Comparison of ENCODE assay signal across 8 cellular contexts in genomic region chr10:11165591-11166543, GRCh38.
DNase-seq lines count a peak whose midpoint lies in the region; ATAC-seq and TF ChIP-seq lines count a peak whose summit lies in the region.

No MANE protein-coding gene starts in this region.

- DNase-seq in AG04449 (ENCODE audit: low read depth, low spot score) (no peak), SIG-M5 treated with dmso at 0.1 percent for 504 hours (lab: John Stamatoyannopoulos, UW; ENCODE audit: unreplicated experiment) (peak; percentile 82), adipocyte (ENCODE audit: low read depth) (no peak), 8988T (no peak)
- DNase-seq in stimulated activated CD4-positive, alpha-beta T cell treated with anti-CD3 and anti-CD28 coated beads, Interleukin-12 subunit alpha, Interleukin-12 subunit beta, amount 100 ng/mL, for 48 hours (ENCODE audit: low read depth in 2 of 3, low spot score in 1 of 3), result peak; percentile 56 to 63 (median 62)

- peak overlapping the region; percentile 80 for H3K9ac ChIP-seq in adipocyte (ENCODE audit: low read length)
- H3K9ac ChIP-seq in iPS-18a (ENCODE audit: low read length), result peak overlapping the region; percentile 26

- no peak overlapping the region for H3K27ac ChIP-seq in iPS-18a (ENCODE audit: low read length)

- H3K36me3 ChIP-seq in adipocyte (ENCODE audit: control insufficient read depth, insufficient read depth, low read length, severe bottlenecking), result peaks cover 3% of the 10 kb centered on the region
- no peaks in the 10 kb centered on the region for H3K36me3 ChIP-seq in iPS-18a (ENCODE audit: control insufficient read depth, low read depth, low read length)

- CTCF ChIA-PET in AG04449 (lab: Yijun Ruan, JAX), result interaction anchor here (1.4 to 3.3 kb wide), 3 partner anchors 9 to 13 kb away, joined by 3 to 13 read pairs (median 10); no protein-coding TSS in a partner anchor

- peak; percentile 64 for TF ChIP-seq CTCF in AG04449 (IDR thresholded peaks at IDR 0.05; ENCODE audit: insufficient read depth, low read length, missing control alignments)

- peaks cover 7% of the 10 kb centered on the region for H3K4me1 ChIP-seq in adipocyte (ENCODE audit: control insufficient read depth, insufficient read depth, low read length)
- H3K4me1 ChIP-seq in iPS-18a (ENCODE audit: control insufficient read depth, low read depth, low read length), result peaks cover 14% of the 10 kb centered on the region

- H3K9me3 ChIP-seq in adipocyte (ENCODE audit: control insufficient read depth, low read length), result no peaks in the 10 kb centered on the region
- H3K9me3 ChIP-seq in iPS-18a (ENCODE audit: control insufficient read depth, low read depth, low read length), result no peaks in the 10 kb centered on the region

- H3K4me3 ChIP-seq in AG04449 (ENCODE audit: low read depth, low read length) (peak overlapping the region; percentile 64), adipocyte (ENCODE audit: low read length) (peak overlapping the region; percentile 87), iPS-18a (ENCODE audit: low read length) (peak overlapping the region; percentile 75)

- POLR2A ChIA-PET in AG04449 (lab: Yijun Ruan, JAX), result interaction anchor here (0.6 kb wide), 1 partner anchor 13 kb away, joined by 3 read pairs; no protein-coding TSS in a partner anchor

- ATAC-seq in GM18873 (IDR thresholded peaks at IDR 0.05; ENCODE audit: low FRiP score, unreplicated experiment) (peak; percentile 63), HG03097 (IDR thresholded peaks at IDR 0.05; ENCODE audit: low FRiP score, unreplicated experiment) (peak; percentile 45)

- no peaks in the 10 kb centered on the region for H3K27me3 ChIP-seq in adipocyte (replicated peaks; ENCODE audit: control insufficient read depth, insufficient read depth, low read length)
- H3K27me3 ChIP-seq in iPS-18a (ENCODE audit: control insufficient read depth, insufficient read depth, low read length), result no peaks in the 10 kb centered on the region

Comparison
In these comparisons a context has a peak if more than half of its experiments do, and no peak if none do; other contexts are left out.
1. DNase-seq: peak in SIG-M5 treated with dmso at 0.1 percent for 504 hours (single experiment) and stimulated activated CD4-positive, alpha-beta T cell treated with anti-CD3 and anti-CD28 coated beads, Interleukin-12 subunit alpha, Interleukin-12 subunit beta, amount 100 ng/mL, for 48 hours (3 of 3); none in AG04449 (single experiment), adipocyte (single experiment) and 8988T (single experiment).
2. Peak in every context shown above with its lines, with median percentiles within 50 percentile points of each other: H3K4me3 ChIP-seq.